In genomic region chr13:39417131-39417530, GRCh38 we compare ENCODE assay signal across 1 cellular context.
TF ChIP-seq lines count a peak whose summit lies in the region.

No MANE protein-coding gene starts in this region.

TF ChIP-seq in GM23338, 12 proteins besides CTCF, POLR2A, EP300 and RAD21 (continued from another document):
- TF ChIP-seq ZNF462 (CRISPR knock-in tag; IDR thresholded peaks at IDR 0.05), result no peak
TF ChIP-seq in GM23338: peak in this region for 0.
